Comparison of ENCODE assay signal across 19 cellular contexts in genomic region chr17:41797377-41797776, GRCh38. TPM values are rescaled to one million over a fixed set of nuclear protein-coding genes. Genes with fewer than 3 reads are reported as not detected.
DNase-seq lines count a peak whose midpoint lies in the region; ATAC-seq, FAIRE-seq and TF ChIP-seq lines count a peak whose summit lies in the region.
"Had no signal": no experiment of that assay in that cellular context is flagged by ENCODE, and none has a peak within 500 bp of the region (broad histone marks: within the 10 kb centered on the region; RNA-seq: fewer than 3 reads in every experiment).

No MANE protein-coding gene starts in this region.

- peaks cover 2% of the 10 kb centered on the region; the same call in 1 of the 2 replicates for H3K36me3 ChIP-seq in IMR-90 (ENCODE audit: control insufficient read depth, insufficient read depth, low read length)
- no peaks in the 10 kb centered on the region for H3K36me3 ChIP-seq in K562 (ENCODE audit: control insufficient read depth, insufficient read depth, low read length)
- H3K36me3 ChIP-seq in mucosa of rectum (ENCODE audit: control insufficient read depth in 2 of 2, insufficient read depth in 2 of 2, low read length in 2 of 2) = no peaks in the 10 kb centered on the region
- no peaks in the 10 kb centered on the region for H3K36me3 ChIP-seq in small intestine (ENCODE audit: control insufficient read depth in 2 of 2, insufficient read depth in 2 of 2, low read length in 2 of 2)

- no peak overlapping the region for H4K91ac ChIP-seq in IMR-90 (ENCODE audit: insufficient read depth, low read depth, low read length)

- intact Hi-C loops in IMR-90 (cut with micrococcal nuclease) (no loop called here), K562 (cut with micrococcal nuclease) (no loop called here)

- no peak overlapping the region for H3K4ac ChIP-seq in IMR-90 (ENCODE audit: low read depth, low read length)

- H4K5ac ChIP-seq in IMR-90 (ENCODE audit: low read depth, low read length) = no peak overlapping the region

- H3K27ac ChIP-seq in IMR-90 (ENCODE audit: insufficient read depth, low read length) (no peak overlapping the region), K562 (ENCODE audit: extremely low read depth, low read depth, low read length) (no peak overlapping the region), mucosa of rectum (ENCODE audit: low read depth in 2 of 2, low read length in 2 of 2) (peak overlapping the region; percentile 38 to 54), small intestine (ENCODE audit: low read depth in 1 of 2, low read length in 1 of 2) (no peak overlapping the region)
- H3K27ac ChIP-seq: HL-60 had no signal

- no peak overlapping the region for H3K56ac ChIP-seq in IMR-90 (ENCODE audit: extremely low read depth, insufficient read depth, low read length)

- TF ChIP-seq RAD21 in IMR-90 (IDR thresholded peaks at IDR 0.05; ENCODE audit: low read length) (no peak), K562 (CRISPR knock-in tag; conservative IDR thresholded peaks at IDR 0.05 in 1 of 2, IDR thresholded peaks at IDR 0.05 in 1 of 2) (no peak)

- H3K79me2 ChIP-seq in K562 (ENCODE audit: control insufficient read depth, insufficient read depth, low read length) = no peaks in the 10 kb centered on the region

- TF ChIP-seq CTCF in IMR-90 (conservative IDR thresholded peaks at IDR 0.05; ENCODE audit: low read depth, low read length) = no peak
- no peak for TF ChIP-seq CTCF in K562 (IDR thresholded peaks at IDR 0.05 in 2 of 3, conservative IDR thresholded peaks at IDR 0.05 in 1 of 3; ENCODE audit: insufficient read depth in 2 of 3, low read depth in 1 of 3, low read length in 3 of 3)
- TF ChIP-seq CTCF in type B pancreatic cell (conservative IDR thresholded peaks at IDR 0.05) = no peak

- no peaks in the 10 kb centered on the region for H3K9me3 Mint-ChIP-seq in type B pancreatic cell
- H3K9me3 Mint-ChIP-seq: CD4-positive, alpha-beta T cell; HFFc6 had no signal

- DNase-seq in IMR-90 (no peak), K562 (ENCODE audit: extremely low read depth in 1 of 4, low spot score in 3 of 4) (no peak), type B pancreatic cell (ENCODE audit: extremely low spot score, unreplicated experiment) (no peak), pons (ENCODE audit: low spot score) (no peak), small intestine (no peak)
- DNase-seq: C1 segment of cervical spinal cord; CD4-positive, alpha-beta T cell; DMS79 treated with DMSO at 0.1 percent for 48 hours; EL; HFFc6 had no signal

- H4K20me1 ChIP-seq in IMR-90 (ENCODE audit: insufficient read depth, low read length) = no peaks in the 10 kb centered on the region
- H4K20me1 ChIP-seq in K562 (replicated peaks; ENCODE audit: control insufficient read depth, insufficient read depth, low read length) = no peaks in the 10 kb centered on the region

- H2AK5ac ChIP-seq in IMR-90 (ENCODE audit: low read depth, low read length) = peak overlapping the region; percentile 7; the same call in 1 of the 2 replicates

- no peak overlapping the region for H3K14ac ChIP-seq in IMR-90 (replicated peaks; ENCODE audit: low read depth, low read length)

- H3K4me2 ChIP-seq in IMR-90 (ENCODE audit: low read depth, low read length) (no peak overlapping the region), K562 (ENCODE audit: insufficient read depth, low read length) (no peak overlapping the region)

- TF ChIP-seq EP300 in K562 (IDR thresholded peaks at IDR 0.05; ENCODE audit: low read length) = no peak

- BruUV-seq in IMR-90 (replicated peaks; lab: Mats Ljungman, UMichigan) = no TSS peak
- no TSS peak for BruUV-seq in K562 (replicated peaks; lab: Mats Ljungman, UMichigan)

- H3K9me3 ChIP-seq in IMR-90 (ENCODE audit: control insufficient read depth, insufficient read depth, low read length) (no peaks in the 10 kb centered on the region), K562 (replicated peaks; ENCODE audit: control insufficient read depth, insufficient read depth, low read depth, low read length) (no peaks in the 10 kb centered on the region), mucosa of rectum (ENCODE audit: control insufficient read depth in 2 of 2, low read length in 2 of 2) (no peaks in the 10 kb centered on the region), small intestine (ENCODE audit: control insufficient read depth, low read depth) (no peaks in the 10 kb centered on the region)
- H3K9me3 ChIP-seq: HAP-1 had no signal

- dilution Hi-C loops in IMR-90 (cut with HindIII; ENCODE audit: low sequenced_read_pairs, unreplicated experiment) = no loop called here

- H3K4me3 Mint-ChIP-seq in type B pancreatic cell = no peak overlapping the region
- H3K4me3 Mint-ChIP-seq: B cell; CD4-positive, alpha-beta T cell; HFFc6 had no signal

- TF ChIP-seq POLR2A in IMR-90 (IDR thresholded peaks at IDR 0.05; ENCODE audit: low read depth, low read length) (no peak), K562 (conservative IDR thresholded peaks at IDR 0.05) (no peak)

- H2AK9ac ChIP-seq in IMR-90 (replicated peaks; ENCODE audit: low read depth, low read length, poor library complexity) = no peak overlapping the region

- H2BK20ac ChIP-seq in IMR-90 (ENCODE audit: low read depth, low read length) = no peak overlapping the region

- H3K23ac ChIP-seq in IMR-90 (ENCODE audit: low read depth, low read length) = no peak overlapping the region

- H3K27me3 ChIP-seq in IMR-90 (ENCODE audit: control insufficient read depth, insufficient read depth, low read length) (no peaks in the 10 kb centered on the region), K562 (ENCODE audit: control insufficient read depth in 2 of 2, insufficient read depth in 2 of 2, low read length in 2 of 2) (no peaks in the 10 kb centered on the region), mucosa of rectum (ENCODE audit: control insufficient read depth in 2 of 2, insufficient read depth in 2 of 2, low read length in 2 of 2) (no peaks in the 10 kb centered on the region), small intestine (ENCODE audit: control insufficient read depth in 2 of 2, insufficient read depth in 2 of 2, low read length in 2 of 2) (no peaks in the 10 kb centered on the region)

- H3K4me3 ChIP-seq in IMR-90 (ENCODE audit: insufficient read depth, low read depth, low read length) (no peak overlapping the region), K562 (no peak overlapping the region), mucosa of rectum (ENCODE audit: low read length in 2 of 2) (no peak overlapping the region), small intestine (ENCODE audit: low read depth in 1 of 2, low read length in 2 of 2) (no peak overlapping the region)
- H3K4me3 ChIP-seq: HAP-1 had no signal

- peaks cover 39% of the 10 kb centered on the region for H3K4me1 Mint-ChIP-seq in type B pancreatic cell (ENCODE audit: unreplicated experiment)

- H2BK120ac ChIP-seq in IMR-90 (ENCODE audit: low read depth, low read length) = no peak overlapping the region

- no peaks in the 10 kb centered on the region; a peak in 1 of 4 replicates for H3K79me1 ChIP-seq in IMR-90 (ENCODE audit: low read depth in 1 of 2, low read length in 2 of 2)

- H2AFZ ChIP-seq in IMR-90 (replicated peaks; ENCODE audit: low read length, poor library complexity) (no peak overlapping the region), K562 (ENCODE audit: low read depth, low read length) (no peak overlapping the region)

- CTCF ChIA-PET in IMR-90 (lab: Yijun Ruan, JAX) = interaction anchor here (0.6 kb wide), 1 partner anchor 113 kb away, joined by 4 read pairs; no protein-coding TSS in a partner anchor
- CTCF ChIA-PET in K562 (lab: Yijun Ruan, JAX; ENCODE audit: low intra/inter-chr PET ratio) = no interaction called here

- H3K4me1 ChIP-seq in IMR-90 (ENCODE audit: control insufficient read depth, insufficient read depth, low read length) (peaks cover 32% of the 10 kb centered on the region), K562 (replicated peaks in 1 of 2; ENCODE audit: control insufficient read depth in 2 of 2, insufficient read depth in 2 of 2, low read length in 2 of 2) (peaks cover 45 to 54% of the 10 kb centered on the region in 2 experiments), mucosa of rectum (ENCODE audit: control insufficient read depth in 2 of 2, insufficient read depth in 2 of 2, low read length in 2 of 2) (peaks cover 23 to 45% of the 10 kb centered on the region in 2 donors), small intestine (ENCODE audit: control insufficient read depth in 2 of 2, insufficient read depth in 1 of 2, low read depth in 1 of 2, low read length in 1 of 2) (peaks cover 0 to 6% of the 10 kb centered on the region in 2 donors)

- peaks cover 8% of the 10 kb centered on the region for H3K9me1 ChIP-seq in IMR-90 (ENCODE audit: insufficient read depth, low read length)
- H3K9me1 ChIP-seq in K562 (ENCODE audit: control insufficient read depth, insufficient read depth, low read length) = no peaks in the 10 kb centered on the region

- POLR2A ChIA-PET in IMR-90 (lab: Charles Lee; ENCODE audit: unreplicated experiment) (no interaction called here), K562 (lab: Yijun Ruan, JAX) (no interaction called here)

- WGBS in IMR-90 (ENCODE audit: extremely low coverage in 2 of 2, insufficient read length in 1 of 2), 2 experiments = 89% methylated on average over 2 of the region's 3 CpGs; no CpG with 5 or more reads in 1 of the 2 experiments
- 80% methylated on average over 3 of the region's 3 CpGs for WGBS in K562 (ENCODE audit: insufficient coverage, low coverage, missing lambda C conversion rate)
- WGBS in small intestine, 3 donors = 89 to 94% (median 91%) methylated on average over 3 of the region's 3 CpGs

- FAIRE-seq in K562 (lab: Jason Lieb, UNC) (no peak), small intestine (lab: Jason Lieb, UNC) (no peak)
- FAIRE-seq: A204.1, G401.6, GM12891, H1 had no signal

- peak overlapping the region; percentile 59 for H3K27ac Mint-ChIP-seq in type B pancreatic cell
- H3K27ac Mint-ChIP-seq: B cell; CD4-positive, alpha-beta T cell; HFFc6 had no signal

- ATAC-seq in IMR-90 (ENCODE audit: low read depth) (no peak), K562 (no peak), HG03432 (IDR thresholded peaks at IDR 0.05; ENCODE audit: unreplicated experiment) (no peak)

- H2BK5ac ChIP-seq in IMR-90 (ENCODE audit: low read depth, low read length, poor library complexity, severe bottlenecking) = no peak overlapping the region

- in situ Hi-C loops in IMR-90 (cut with MboI; ENCODE audit: low sequenced_read_pairs) (no loop called here), K562 (cut with MboI) (no loop called here)

- H4K8ac ChIP-seq in IMR-90 (ENCODE audit: low read depth in 2 of 2, low read length in 2 of 2) = no peak overlapping the region

- H3K36me3 Mint-ChIP-seq in type B pancreatic cell = peaks cover 4% of the 10 kb centered on the region

- H3K27me3 Mint-ChIP-seq in type B pancreatic cell = no peaks in the 10 kb centered on the region
- H3K27me3 Mint-ChIP-seq: B cell had no signal

- H2BK15ac ChIP-seq in IMR-90 (ENCODE audit: low read depth, low read length) = no peak overlapping the region

- H3K18ac ChIP-seq in IMR-90 (ENCODE audit: low read depth, low read length) = no peak overlapping the region

- H3K9ac ChIP-seq in IMR-90 (ENCODE audit: low read depth, low read length) (no peak overlapping the region), K562 (ENCODE audit: insufficient read depth in 1 of 2, low read depth in 2 of 2, low read length in 2 of 2) (no peak overlapping the region; a peak in 1 of 4 replicates), mucosa of rectum (ENCODE audit: low read depth in 1 of 2, low read length in 2 of 2) (no peak overlapping the region)

RNA-seq across cellular contexts. Expression of gene JUP, which starts 10.9 kb away (rescaled TPM):
- total RNA-seq in IMR-90 (2012; rRNA removed) (12.9 and 14.7 TPM in 2 replicates), K562 (2014; rRNA removed) (99.9 and 129 TPM in 2 replicates), K562 (2014; rRNA removed; fragmentation: Illumina TruSeq; extraction: Trizol) (14.3 and 17.9 TPM in 2 replicates), K562 (2015; rRNA removed; fragmentation: Illumina TruSeq; extraction: Trizol) (31.2 and 38.5 TPM in 2 replicates), K562 (2021) (166 and 177 TPM in 2 replicates), type B pancreatic cell (ENCODE audit: low replicate concordance) (169 and 505 TPM in 2 replicates)
- polyA plus RNA-seq in IMR-90 (2012; rRNA removed) (27.3 and 28.4 TPM in 2 replicates), K562 (2011; rRNA removed) (9.0 and 26.7 TPM in 2 replicates), K562 (2014; fragmentation: Illumina TruSeq; extraction: Trizol) (84.1 and 134 TPM in 2 replicates), K562 (2014; fragmentation: Nextera tagmentation; extraction: Ambion mirVana) (1 to 10 TPM; 6.4 to 8.2 TPM), K562 (2014; rRNA removed) (53.6 and 70.3 TPM in 2 replicates), small intestine (100 to 1,000 TPM; 122 to 316 (median 302) TPM)
- 14.0 and 35.6 TPM in 2 replicates for polyA plus RNA-seq in IMR-90 (2012; cell fraction: cytosol; rRNA removed)
- polyA plus RNA-seq in IMR-90 (2012; cell fraction: nucleus; rRNA removed; ENCODE audit: low replicate concordance) = 17.9 and 32.0 TPM in 2 replicates
- 41.8 and 117 TPM in 2 replicates for total RNA-seq in K562 (2011; cell fraction: chromatin; rRNA removed; ENCODE audit: low replicate concordance)
- 67.9 and 82.9 TPM in 2 replicates for total RNA-seq in K562 (2011; cell fraction: nucleolus; rRNA removed)
- total RNA-seq in K562 (2011; cell fraction: nucleoplasm; rRNA removed) = 49.6 and 59.9 TPM in 2 replicates
- 23.4 and 65.3 TPM in 2 replicates for polyA plus RNA-seq in K562 (2011; cell fraction: cytosol; rRNA removed)
- 24.8 and 58.9 TPM in 2 replicates for polyA plus RNA-seq in K562 (2011; cell fraction: nucleus; rRNA removed)
- 132 and 195 TPM in 2 replicates for polyA plus RNA-seq in K562 (2012)
- polyA minus RNA-seq in K562 (2011; rRNA and poly(A)+ RNA removed) = 9.3 and 17.2 TPM in 2 replicates
- 88.8 and 101 TPM in 2 replicates for polyA minus RNA-seq in K562 (2011; cell fraction: cytosol; rRNA and poly(A)+ RNA removed)
- 20.8 and 31.1 TPM in 2 replicates for polyA minus RNA-seq in K562 (2011; cell fraction: nucleus; rRNA and poly(A)+ RNA removed)

RNA-seq across cellular contexts. Expression of gene P3H4, which starts 14.4 kb away (rescaled TPM):
- total RNA-seq in IMR-90 (2012; rRNA removed) = 21.5 and 22.2 TPM in 2 replicates
- 66.7 and 76.9 TPM in 2 replicates for polyA plus RNA-seq in IMR-90 (2012; rRNA removed)
- 97.5 and 103 TPM in 2 replicates for polyA plus RNA-seq in IMR-90 (2012; cell fraction: cytosol; rRNA removed)
- 24.6 and 46.5 TPM in 2 replicates for polyA plus RNA-seq in IMR-90 (2012; cell fraction: nucleus; rRNA removed; ENCODE audit: low replicate concordance)
- total RNA-seq in K562 (2011; cell fraction: chromatin; rRNA removed; ENCODE audit: low replicate concordance) = 2.3 and 6.4 TPM in 2 replicates
- 5.1 and 7.0 TPM in 2 replicates for total RNA-seq in K562 (2011; cell fraction: nucleolus; rRNA removed)
- total RNA-seq in K562 (2011; cell fraction: nucleoplasm; rRNA removed) = 4.8 and 6.9 TPM in 2 replicates
- 2.4 and 3.0 TPM in 2 replicates for total RNA-seq in K562 (2014; rRNA removed)
- 0.26 and 0.69 TPM in 2 replicates for total RNA-seq in K562 (2014; rRNA removed; fragmentation: Illumina TruSeq; extraction: Trizol)
- 1.5 and 1.9 TPM in 2 replicates for total RNA-seq in K562 (2015; rRNA removed; fragmentation: Illumina TruSeq; extraction: Trizol)
- total RNA-seq in K562 (2021) = 1.9 and 2.4 TPM in 2 replicates
- 1.0 and 1.2 TPM in 2 replicates for polyA plus RNA-seq in K562 (2011; rRNA removed)
- 1.4 and 2.5 TPM in 2 replicates for polyA plus RNA-seq in K562 (2011; cell fraction: cytosol; rRNA removed)
- polyA plus RNA-seq in K562 (2011; cell fraction: nucleus; rRNA removed) = 0.88 and 1.4 TPM in 2 replicates
- 2.6 and 3.4 TPM in 2 replicates for polyA plus RNA-seq in K562 (2012)
- 0.95 and 1.00 TPM in 2 replicates for polyA plus RNA-seq in K562 (2014; fragmentation: Illumina TruSeq; extraction: Trizol)
- polyA plus RNA-seq in K562 (2014; fragmentation: Nextera tagmentation; extraction: Ambion mirVana) = under 1 TPM; 0.10 to 0.39 TPM
- 3.3 and 3.7 TPM in 2 replicates for polyA plus RNA-seq in K562 (2014; rRNA removed)
- 0.57 and 1.1 TPM in 2 replicates for polyA minus RNA-seq in K562 (2011; rRNA and poly(A)+ RNA removed)
- polyA minus RNA-seq in K562 (2011; cell fraction: cytosol; rRNA and poly(A)+ RNA removed) = 1.8 and 2.3 TPM in 2 replicates
- polyA minus RNA-seq in K562 (2011; cell fraction: nucleus; rRNA and poly(A)+ RNA removed) = 1.6 and 2.0 TPM in 2 replicates
- 24.7 and 50.5 TPM in 2 replicates for total RNA-seq in type B pancreatic cell (ENCODE audit: low replicate concordance)
- 10 to 100 TPM in 1 of 3 donors, 1 to 10 TPM in 2; 6.5 to 12.7 (median 9.7) TPM for polyA plus RNA-seq in small intestine

RNA-seq across cellular contexts. Expression of gene FKBP10, which starts 15.4 kb away (rescaled TPM):
- total RNA-seq in IMR-90 (2012; rRNA removed) (156 and 170 TPM in 2 replicates), K562 (2014; rRNA removed) (1.3 and 1.6 TPM in 2 replicates), K562 (2014; rRNA removed; fragmentation: Illumina TruSeq; extraction: Trizol) (0.57 and 0.76 TPM in 2 replicates), K562 (2015; rRNA removed; fragmentation: Illumina TruSeq; extraction: Trizol) (0.72 and 0.94 TPM in 2 replicates), K562 (2021) (2.6 and 3.0 TPM in 2 replicates), type B pancreatic cell (ENCODE audit: low replicate concordance) (54.3 and 249 TPM in 2 replicates)
- polyA plus RNA-seq in IMR-90 (2012; rRNA removed) (984 and 1,083 TPM in 2 replicates), K562 (2011; rRNA removed) (1.5 and 7.1 TPM in 2 replicates), K562 (2014; fragmentation: Illumina TruSeq; extraction: Trizol) (2.0 and 2.7 TPM in 2 replicates), K562 (2014; fragmentation: Nextera tagmentation; extraction: Ambion mirVana) (under 1 TPM in 1 of 2 experiments, not detected in 1; 0.03 TPM), K562 (2014; rRNA removed) (2.5 and 6.5 TPM in 2 replicates), small intestine (10 to 100 TPM in 1 of 3 donors, 1 to 10 TPM in 1, under 1 TPM in 1; 0.67 to 13.9 (median 3.5) TPM)
- 808 and 968 TPM in 2 replicates for polyA plus RNA-seq in IMR-90 (2012; cell fraction: cytosol; rRNA removed)
- polyA plus RNA-seq in IMR-90 (2012; cell fraction: nucleus; rRNA removed; ENCODE audit: low replicate concordance) = 1,533 and 3,276 TPM in 2 replicates
- total RNA-seq in K562 (2011; cell fraction: chromatin; rRNA removed; ENCODE audit: low replicate concordance) = 17.5 and 38.2 TPM in 2 replicates
- total RNA-seq in K562 (2011; cell fraction: nucleolus; rRNA removed) = 21.8 and 23.9 TPM in 2 replicates
- total RNA-seq in K562 (2011; cell fraction: nucleoplasm; rRNA removed) = 14.6 and 17.6 TPM in 2 replicates
- 4.0 and 4.6 TPM in 2 replicates for polyA plus RNA-seq in K562 (2011; cell fraction: cytosol; rRNA removed)
- polyA plus RNA-seq in K562 (2011; cell fraction: nucleus; rRNA removed) = 28.3 and 44.3 TPM in 2 replicates
- 2.7 and 3.1 TPM in 2 replicates for polyA plus RNA-seq in K562 (2012)
- 0.63 and 1.1 TPM in 2 replicates for polyA minus RNA-seq in K562 (2011; rRNA and poly(A)+ RNA removed)
- polyA minus RNA-seq in K562 (2011; cell fraction: cytosol; rRNA and poly(A)+ RNA removed) = 1.6 and 4.7 TPM in 2 replicates
- 2.6 and 5.1 TPM in 2 replicates for polyA minus RNA-seq in K562 (2011; cell fraction: nucleus; rRNA and poly(A)+ RNA removed)
- total RNA-seq: CD4-positive, alpha-beta T cell had no signal

RNA-seq across cellular contexts. Expression of gene NT5C3B, which starts 38.7 kb away (rescaled TPM):
- total RNA-seq in IMR-90 (2012; rRNA removed) (83.0 and 92.7 TPM in 2 replicates), K562 (2014; rRNA removed) (91.7 and 116 TPM in 2 replicates), K562 (2014; rRNA removed; fragmentation: Illumina TruSeq; extraction: Trizol) (85.0 and 90.4 TPM in 2 replicates), K562 (2015; rRNA removed; fragmentation: Illumina TruSeq; extraction: Trizol) (72.2 and 74.5 TPM in 2 replicates), K562 (2021) (80.6 and 82.6 TPM in 2 replicates), type B pancreatic cell (ENCODE audit: low replicate concordance) (46.0 and 74.8 TPM in 2 replicates)
- polyA plus RNA-seq in IMR-90 (2012; rRNA removed) (58.0 and 59.9 TPM in 2 replicates), K562 (2011; rRNA removed) (89.5 and 166 TPM in 2 replicates), K562 (2014; fragmentation: Illumina TruSeq; extraction: Trizol) (119 and 127 TPM in 2 replicates), K562 (2014; fragmentation: Nextera tagmentation; extraction: Ambion mirVana) (10 to 100 TPM in 1 of 2 experiments, 1 to 10 TPM in 1; 2.0 to 10.8 TPM), K562 (2014; rRNA removed) (96.7 and 98.3 TPM in 2 replicates), small intestine (10 to 100 TPM; 10.5 to 36.0 (median 21.3) TPM)
- polyA plus RNA-seq in IMR-90 (2012; cell fraction: cytosol; rRNA removed) = 47.4 and 50.6 TPM in 2 replicates
- polyA plus RNA-seq in IMR-90 (2012; cell fraction: nucleus; rRNA removed; ENCODE audit: low replicate concordance) = 45.6 and 79.0 TPM in 2 replicates
- 92.4 and 177 TPM in 2 replicates for total RNA-seq in K562 (2011; cell fraction: chromatin; rRNA removed; ENCODE audit: low replicate concordance)
- total RNA-seq in K562 (2011; cell fraction: nucleolus; rRNA removed) = 104 and 115 TPM in 2 replicates
- total RNA-seq in K562 (2011; cell fraction: nucleoplasm; rRNA removed) = 81.6 and 114 TPM in 2 replicates
- 96.2 and 122 TPM in 2 replicates for polyA plus RNA-seq in K562 (2011; cell fraction: cytosol; rRNA removed)
- 125 and 160 TPM in 2 replicates for polyA plus RNA-seq in K562 (2011; cell fraction: nucleus; rRNA removed)
- polyA plus RNA-seq in K562 (2012) = 75.6 and 85.4 TPM in 2 replicates
- 76.2 and 124 TPM in 2 replicates for polyA minus RNA-seq in K562 (2011; rRNA and poly(A)+ RNA removed)
- polyA minus RNA-seq in K562 (2011; cell fraction: cytosol; rRNA and poly(A)+ RNA removed) = 30.3 and 44.0 TPM in 2 replicates
- polyA minus RNA-seq in K562 (2011; cell fraction: nucleus; rRNA and poly(A)+ RNA removed) = 28.5 and 42.4 TPM in 2 replicates

RNA-seq across cellular contexts. Expression of gene KLHL10, which starts 40.2 kb away (rescaled TPM):
- total RNA-seq in IMR-90 (2012; rRNA removed) (under 0.01 and 0.18 TPM in 2 replicates), K562 (2014; rRNA removed) (not detected in 2 replicates), K562 (2014; rRNA removed; fragmentation: Illumina TruSeq; extraction: Trizol) (not detected in 2 replicates), K562 (2015; rRNA removed; fragmentation: Illumina TruSeq; extraction: Trizol) (not detected in 2 replicates), K562 (2021) (not detected in 2 replicates), type B pancreatic cell (ENCODE audit: low replicate concordance) (0.24 TPM in 1 of 2 replicates, not detected in the other)
- polyA plus RNA-seq in IMR-90 (2012; rRNA removed) (0.07 TPM in 1 of 2 replicates, not detected in the other), K562 (2011; rRNA removed) (0.30 and 0.56 TPM in 2 replicates), K562 (2014; fragmentation: Illumina TruSeq; extraction: Trizol) (0.07 TPM in 1 of 2 replicates, not detected in the other), K562 (2014; fragmentation: Nextera tagmentation; extraction: Ambion mirVana) (under 1 TPM; 0.06 to 0.17 TPM), K562 (2014; rRNA removed) (not detected in 2 replicates), small intestine (under 1 TPM in 1 of 3 donors, not detected in 2; 0.15 TPM)
- 0.08 TPM in 1 of 2 replicates, not detected in the other for polyA plus RNA-seq in IMR-90 (2012; cell fraction: cytosol; rRNA removed)
- polyA plus RNA-seq in IMR-90 (2012; cell fraction: nucleus; rRNA removed; ENCODE audit: low replicate concordance) = 0.05 and 0.34 TPM in 2 replicates
- 0.67 and 1.6 TPM in 2 replicates for total RNA-seq in K562 (2011; cell fraction: chromatin; rRNA removed; ENCODE audit: low replicate concordance)
- total RNA-seq in K562 (2011; cell fraction: nucleolus; rRNA removed) = 0.33 and 0.39 TPM in 2 replicates
- total RNA-seq in K562 (2011; cell fraction: nucleoplasm; rRNA removed) = 0.76 and 1.2 TPM in 2 replicates
- polyA plus RNA-seq in K562 (2011; cell fraction: cytosol; rRNA removed) = 0.13 and 0.21 TPM in 2 replicates
- polyA plus RNA-seq in K562 (2011; cell fraction: nucleus; rRNA removed) = 0.72 and 1.1 TPM in 2 replicates
- polyA plus RNA-seq in K562 (2012) = 0.09 and 0.11 TPM in 2 replicates
- polyA minus RNA-seq in K562 (2011; rRNA and poly(A)+ RNA removed) = 0.14 and 0.24 TPM in 2 replicates
- not detected in 2 replicates for polyA minus RNA-seq in K562 (2011; cell fraction: cytosol; rRNA and poly(A)+ RNA removed)
- not detected in 2 replicates for polyA minus RNA-seq in K562 (2011; cell fraction: nucleus; rRNA and poly(A)+ RNA removed)
- total RNA-seq: CD4-positive, alpha-beta T cell; HFFc6 had no signal

Comparison
In these comparisons a context has a peak if more than half of its experiments do, and no peak if none do; other contexts are left out.
1. H3K27ac ChIP-seq: peak in mucosa of rectum (2 of 2); none in IMR-90 (single experiment), K562 (single experiment) and small intestine (0 of 2).